7 cellular contexts compared by ENCODE assay signal in genomic region chr20:41142914-41143313, GRCh38. TPM values are rescaled to one million over a fixed set of nuclear protein-coding genes. Genes with fewer than 3 reads are reported as not detected.
DNase-seq lines count a peak whose midpoint lies in the region; ATAC-seq and TF ChIP-seq lines count a peak whose summit lies in the region.

No MANE protein-coding gene starts in this region.

- TF ChIP-seq CTCF in GM10266 (IDR thresholded peaks at IDR 0.05; ENCODE audit: control insufficient read depth, insufficient read depth, low read depth, missing control alignments): no peak

- H3K4me3 Mint-ChIP-seq in stimulated activated memory B cell treated with anti-CD40 and anti-IgM and Interleukin-4, amounts not matched to agents 10 μg/mL and 1 μg/mL and 100 μg/mL, for 72 hours: no peak overlapping the region

- H3K4me1 Mint-ChIP-seq in stimulated activated memory B cell treated with anti-CD40 and anti-IgM and Interleukin-4, amounts not matched to agents 10 μg/mL and 1 μg/mL and 100 μg/mL, for 72 hours: peaks cover 85% of the 10 kb centered on the region

- DNase-seq in SK-N-DZ (ENCODE audit: low spot score) (peak; percentile 67), NCI-H2196 treated with DMSO at 0.1 percent for 48 hours (lab: John Stamatoyannopoulos, UW; ENCODE audit: unreplicated experiment) (no peak), GM10266 (ENCODE audit: extremely low spot score) (no peak)

- H3K27ac ChIP-seq in angular gyrus (ENCODE audit: low read depth, low read length): peak overlapping the region; percentile 70

- no peaks in the 10 kb centered on the region for H3K27me3 Mint-ChIP-seq in stimulated activated memory B cell treated with anti-CD40 and anti-IgM and Interleukin-4, amounts not matched to agents 10 μg/mL and 1 μg/mL and 100 μg/mL, for 72 hours

- H3K9me3 Mint-ChIP-seq in stimulated activated memory B cell treated with anti-CD40 and anti-IgM and Interleukin-4, amounts not matched to agents 10 μg/mL and 1 μg/mL and 100 μg/mL, for 72 hours: no peaks in the 10 kb centered on the region

- peak overlapping the region; percentile 61 for H3K27ac Mint-ChIP-seq in stimulated activated memory B cell treated with anti-CD40 and anti-IgM and Interleukin-4, amounts not matched to agents 10 μg/mL and 1 μg/mL and 100 μg/mL, for 72 hours

- peak; percentile 45 for ATAC-seq in HG03103 (IDR thresholded peaks at IDR 0.05; ENCODE audit: low read depth, unreplicated experiment)
- peak; percentile 61 for ATAC-seq in stimulated activated memory B cell treated with anti-CD40 and anti-IgM and Interleukin-4, amounts not matched to agents 10 μg/mL and 1 μg/mL and 100 μg/mL, for 72 hours
- no peak for ATAC-seq in HG02970 (IDR thresholded peaks at IDR 0.05; ENCODE audit: low FRiP score, unreplicated experiment)

- H3K36me3 Mint-ChIP-seq in stimulated activated memory B cell treated with anti-CD40 and anti-IgM and Interleukin-4, amounts not matched to agents 10 μg/mL and 1 μg/mL and 100 μg/mL, for 72 hours: peaks cover 6% of the 10 kb centered on the region

RNA-seq across cellular contexts. Expression of gene PLCG1, which starts 5.6 kb away (rescaled TPM):
- polyA plus RNA-seq in SK-N-DZ (2014; cell fraction: cytosol; rRNA removed): 137 and 176 TPM in 2 replicates
- polyA plus RNA-seq in SK-N-DZ (2014; cell fraction: nucleus; rRNA removed): 1,191 and 1,360 TPM in 2 replicates
